9 cellular contexts compared by ENCODE assay signal in the genomic region with DNA sequence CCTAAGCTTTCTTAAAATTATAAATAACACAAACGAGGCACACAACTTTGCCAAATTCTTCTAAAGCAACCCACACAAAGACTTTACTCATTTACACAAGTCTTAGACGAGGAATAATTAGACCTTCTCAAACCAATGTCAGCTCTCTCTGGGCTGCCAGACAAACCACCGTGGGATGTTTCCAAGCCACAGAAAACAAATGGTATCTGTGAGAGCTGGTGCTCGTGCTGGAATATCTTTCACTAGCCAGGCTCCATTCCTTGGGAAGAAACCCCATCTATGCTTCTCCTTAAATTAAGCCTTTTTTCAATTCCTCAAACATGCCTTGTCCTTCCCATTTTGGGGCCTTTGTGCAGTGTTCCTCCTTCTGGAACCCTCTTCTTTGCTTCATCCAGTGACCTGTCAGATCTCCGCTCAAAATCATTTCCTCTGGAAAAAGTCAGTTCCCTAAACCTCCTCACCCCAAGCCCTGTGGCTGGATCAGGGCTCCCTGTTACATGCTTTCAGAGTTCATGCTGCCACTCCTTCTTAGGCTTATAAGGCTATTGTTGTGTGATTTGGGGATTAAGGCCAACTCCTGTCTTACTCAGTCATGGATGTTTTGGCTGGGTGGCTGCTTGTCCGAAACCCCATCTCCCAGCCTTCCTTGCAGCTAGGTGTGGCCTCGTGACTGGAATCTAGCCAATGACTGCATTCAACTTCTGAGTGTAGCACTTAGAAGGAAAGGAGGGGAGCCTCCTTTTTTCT.
DNase-seq lines count a peak whose midpoint lies in the region; ATAC-seq and TF ChIP-seq lines count a peak whose summit lies in the region.
"Had no signal": no experiment of that assay in that cellular context is flagged by ENCODE, and none has a peak within 500 bp of the region (broad histone marks: within the 10 kb centered on the region; RNA-seq: fewer than 3 reads in every experiment).

No MANE protein-coding gene starts in this region.

- no peaks in the 10 kb centered on the region for H3K36me3 Mint-ChIP-seq in GM23338 (ENCODE audit: low read depth)

- DNase-seq in GM23338 (ENCODE audit: low spot score) (no peak), PC-9 (no peak), epithelial cell of esophagus (ENCODE audit: low read depth) (peak; percentile 93), retinal pigment epithelial cell (ENCODE audit: low read depth) (peak; percentile 76), OCI-M2 (lab: John Stamatoyannopoulos, UW; ENCODE audit: unreplicated experiment) (no peak), NCI-H2029 (lab: John Stamatoyannopoulos, UW) (no peak)
- DNase-seq: pancreas had no signal

- no peak overlapping the region; the same call in 1 of the 2 replicates for H3K27ac Mint-ChIP-seq in GM23338

- CTCF ChIA-PET in PC-9 (lab: Charles Lee), result interaction anchor here (1.2 kb wide), 1 partner anchor 225 kb away, joined by 3 read pairs; no protein-coding TSS in a partner anchor

- no peaks in the 10 kb centered on the region for H3K4me1 Mint-ChIP-seq in GM23338

- H3K27ac ChIP-seq in GM23338 (ENCODE audit: low read depth), result no peak overlapping the region
- peak overlapping the region; percentile 46 for H3K27ac ChIP-seq in PC-9
- H3K27ac ChIP-seq: pancreas had no signal

- TF ChIP-seq CTCF in GM23338 (conservative IDR thresholded peaks at IDR 0.05; ENCODE audit: low read depth in 2 of 2) (no peak), PC-9 (conservative IDR thresholded peaks at IDR 0.05) (no peak), epithelial cell of esophagus (IDR thresholded peaks at IDR 0.05; ENCODE audit: insufficient read depth, low read depth, low read length, missing control alignments) (no peak), retinal pigment epithelial cell (conservative IDR thresholded peaks at IDR 0.05; ENCODE audit: low read depth, low read length) (no peak)

- H2AFZ ChIP-seq in GM23338, result peak overlapping the region; percentile 95
- peak overlapping the region; percentile 34; the same call in 1 of the 2 replicates for H2AFZ ChIP-seq in PC-9

- no peaks in the 10 kb centered on the region for H3K27me3 ChIP-seq in GM23338 (ENCODE audit: insufficient read depth)
- H3K27me3 ChIP-seq in PC-9 (ENCODE audit: insufficient read depth, low read depth), result no peaks in the 10 kb centered on the region
- H3K27me3 ChIP-seq: pancreas had no signal

- peaks cover 3% of the 10 kb centered on the region for H3K27me3 Mint-ChIP-seq in GM23338 (ENCODE audit: insufficient read depth, low read depth, poor library complexity)

- POLR2A ChIA-PET in PC-9 (lab: Charles Lee; ENCODE audit: unreplicated experiment), result interaction anchor here (0.7 kb wide), 2 partner anchors 201 to 382 kb away, joined by 3 to 9 read pairs; no protein-coding TSS in a partner anchor

- ATAC-seq in GM23338 (peak; percentile 71), GM21723 (IDR thresholded peaks at IDR 0.05; ENCODE audit: unreplicated experiment) (no peak), GM21423 (IDR thresholded peaks at IDR 0.05; ENCODE audit: unreplicated experiment) (no peak)

- no peaks in the 10 kb centered on the region for H3K4me1 ChIP-seq in GM23338 (ENCODE audit: insufficient read depth)
- peaks cover 19% of the 10 kb centered on the region for H3K4me1 ChIP-seq in PC-9 (replicated peaks; ENCODE audit: insufficient read depth)
- H3K4me1 ChIP-seq: pancreas had no signal

- H3K4me3 Mint-ChIP-seq in GM23338, result no peak overlapping the region; the same call in 2 of the 3 replicates

- no peaks in the 10 kb centered on the region for H3K9me2 ChIP-seq in GM23338 (ENCODE audit: insufficient read depth)
- H3K9me2 ChIP-seq in PC-9 (ENCODE audit: insufficient read depth), result no peaks in the 10 kb centered on the region

- intact Hi-C loops in PC-9 (cut with micrococcal nuclease; ENCODE audit: unreplicated experiment), result no loop called here

- H3F3A ChIP-seq in GM23338 (replicated peaks; ENCODE audit: low read depth) (no peaks in the 10 kb centered on the region), PC-9 (ENCODE audit: insufficient read depth, low read depth) (peaks cover 6% of the 10 kb centered on the region; the same call in 1 of the 2 replicates)

- no peak overlapping the region for H3K4me2 ChIP-seq in GM23338
- H3K4me2 ChIP-seq in PC-9, result peak overlapping the region; percentile 55

- H3K9me3 Mint-ChIP-seq in GM23338, result no peaks in the 10 kb centered on the region

- no peaks in the 10 kb centered on the region for H4K20me1 ChIP-seq in GM23338 (replicated peaks; ENCODE audit: insufficient read depth)
- no peaks in the 10 kb centered on the region for H4K20me1 ChIP-seq in PC-9 (ENCODE audit: insufficient read depth)

- BruUV-seq in PC-9 (replicated peaks; lab: Mats Ljungman, UMichigan), result no TSS peak

- H3K79me2 ChIP-seq in GM23338 (replicated peaks; ENCODE audit: insufficient read depth) (no peaks in the 10 kb centered on the region), PC-9 (ENCODE audit: low read depth) (no peaks in the 10 kb centered on the region)

- H3K4me3 ChIP-seq in GM23338 (no peak overlapping the region), PC-9 (no peak overlapping the region), epithelial cell of esophagus (ENCODE audit: low read length) (peak overlapping the region; percentile 27), retinal pigment epithelial cell (ENCODE audit: low read length) (peak overlapping the region; percentile 24)
- H3K4me3 ChIP-seq: pancreas had no signal

- no peaks in the 10 kb centered on the region for H3K9me3 ChIP-seq in PC-9 (ENCODE audit: insufficient read depth, low read depth)
- H3K9me3 ChIP-seq: pancreas had no signal

- H3K36me3 ChIP-seq in GM23338 (ENCODE audit: insufficient read depth) (no peaks in the 10 kb centered on the region), PC-9 (ENCODE audit: low read depth) (no peaks in the 10 kb centered on the region)
- H3K36me3 ChIP-seq: pancreas had no signal

TF ChIP-seq in GM23338, 12 proteins besides CTCF, POLR2A, EP300 and RAD21 (continues in another document):
- TF ChIP-seq STAT1 (IDR thresholded peaks at IDR 0.05; ENCODE audit: unreplicated experiment) (no peak), ZNF114 (CRISPR knock-in tag; IDR thresholded peaks at IDR 0.05) (no peak), CREB1 (CRISPR knock-in tag; IDR thresholded peaks at IDR 0.05; ENCODE audit: low read depth) (no peak), NANOG (IDR thresholded peaks at IDR 0.05; ENCODE audit: borderline replicate concordance) (no peak), EZH2phosphoT487 (IDR thresholded peaks at IDR 0.05; ENCODE audit: unreplicated experiment) (no peak), JUNB (IDR thresholded peaks at IDR 0.05; ENCODE audit: unreplicated experiment) (no peak), EZH2 (IDR thresholded peaks at IDR 0.05; ENCODE audit: low read depth, unreplicated experiment) (no peak)
- TF ChIP-seq, protein P1, sequence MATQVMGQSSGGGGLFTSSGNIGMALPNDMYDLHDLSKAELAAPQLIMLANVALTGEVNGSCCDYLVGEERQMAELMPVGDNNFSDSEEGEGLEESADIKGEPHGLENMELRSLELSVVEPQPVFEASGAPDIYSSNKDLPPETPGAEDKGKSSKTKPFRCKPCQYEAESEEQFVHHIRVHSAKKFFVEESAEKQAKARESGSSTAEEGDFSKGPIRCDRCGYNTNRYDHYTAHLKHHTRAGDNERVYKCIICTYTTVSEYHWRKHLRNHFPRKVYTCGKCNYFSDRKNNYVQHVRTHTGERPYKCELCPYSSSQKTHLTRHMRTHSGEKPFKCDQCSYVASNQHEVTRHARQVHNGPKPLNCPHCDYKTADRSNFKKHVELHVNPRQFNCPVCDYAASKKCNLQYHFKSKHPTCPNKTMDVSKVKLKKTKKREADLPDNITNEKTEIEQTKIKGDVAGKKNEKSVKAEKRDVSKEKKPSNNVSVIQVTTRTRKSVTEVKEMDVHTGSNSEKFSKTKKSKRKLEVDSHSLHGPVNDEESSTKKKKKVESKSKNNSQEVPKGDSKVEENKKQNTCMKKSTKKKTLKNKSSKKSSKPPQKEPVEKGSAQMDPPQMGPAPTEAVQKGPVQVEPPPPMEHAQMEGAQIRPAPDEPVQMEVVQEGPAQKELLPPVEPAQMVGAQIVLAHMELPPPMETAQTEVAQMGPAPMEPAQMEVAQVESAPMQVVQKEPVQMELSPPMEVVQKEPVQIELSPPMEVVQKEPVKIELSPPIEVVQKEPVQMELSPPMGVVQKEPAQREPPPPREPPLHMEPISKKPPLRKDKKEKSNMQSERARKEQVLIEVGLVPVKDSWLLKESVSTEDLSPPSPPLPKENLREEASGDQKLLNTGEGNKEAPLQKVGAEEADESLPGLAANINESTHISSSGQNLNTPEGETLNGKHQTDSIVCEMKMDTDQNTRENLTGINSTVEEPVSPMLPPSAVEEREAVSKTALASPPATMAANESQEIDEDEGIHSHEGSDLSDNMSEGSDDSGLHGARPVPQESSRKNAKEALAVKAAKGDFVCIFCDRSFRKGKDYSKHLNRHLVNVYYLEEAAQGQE (IDR thresholded peaks at IDR 0.05; ENCODE audit: unreplicated experiment), result no peak
- TF ChIP-seq, protein P2, sequence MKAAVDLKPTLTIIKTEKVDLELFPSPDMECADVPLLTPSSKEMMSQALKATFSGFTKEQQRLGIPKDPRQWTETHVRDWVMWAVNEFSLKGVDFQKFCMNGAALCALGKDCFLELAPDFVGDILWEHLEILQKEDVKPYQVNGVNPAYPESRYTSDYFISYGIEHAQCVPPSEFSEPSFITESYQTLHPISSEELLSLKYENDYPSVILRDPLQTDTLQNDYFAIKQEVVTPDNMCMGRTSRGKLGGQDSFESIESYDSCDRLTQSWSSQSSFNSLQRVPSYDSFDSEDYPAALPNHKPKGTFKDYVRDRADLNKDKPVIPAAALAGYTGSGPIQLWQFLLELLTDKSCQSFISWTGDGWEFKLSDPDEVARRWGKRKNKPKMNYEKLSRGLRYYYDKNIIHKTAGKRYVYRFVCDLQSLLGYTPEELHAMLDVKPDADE (IDR thresholded peaks at IDR 0.05), result no peak

Comparison
In these comparisons a context has a peak if more than half of its experiments do, and no peak if none do; other contexts are left out.
1. DNase-seq: peak in epithelial cell of esophagus (single experiment) and retinal pigment epithelial cell (single experiment); none in GM23338 (single experiment), PC-9 (0 of 2), OCI-M2 (single experiment) and NCI-H2029 (single experiment).
2. H3K4me3 ChIP-seq: peak in epithelial cell of esophagus (single experiment) and retinal pigment epithelial cell (single experiment); none in GM23338 (single experiment) and PC-9 (single experiment).